ENCODE assay signal across 8 cellular contexts in genomic region chr1:200409203-200409760, GRCh38. TPM values are rescaled to one million over a fixed set of nuclear protein-coding genes. Genes with fewer than 3 reads are reported as not detected.
A peak's percentile ranks its signal among the peaks of the same experiment; 100 is the strongest.
DNase-seq lines count a peak whose midpoint lies in the region; ATAC-seq and TF ChIP-seq lines count a peak whose summit lies in the region.

No MANE protein-coding gene starts in this region.

- TF ChIP-seq CTCF in progenitor cell of endocrine pancreas (IDR thresholded peaks at IDR 0.05; ENCODE audit: unreplicated experiment) = no peak

- peaks cover 60% of the 10 kb centered on the region for H3K4me1 Mint-ChIP-seq in progenitor cell of endocrine pancreas (ENCODE audit: low read depth)

- H3K4me2 ChIP-seq in Karpas-422 (ENCODE audit: low read depth, low read length, poor library complexity, severe bottlenecking) = peak overlapping the region; percentile 79

- H2AFZ ChIP-seq in Karpas-422 (ENCODE audit: low read length) = peak overlapping the region; percentile 85; the same call in 1 of the 2 replicates

- peaks cover 53% of the 10 kb centered on the region for H3K79me2 ChIP-seq in Karpas-422 (ENCODE audit: low read length)

- peak; percentile 29 for ATAC-seq in GM21447 (IDR thresholded peaks at IDR 0.05; ENCODE audit: unreplicated experiment)

- H3K27ac Mint-ChIP-seq in progenitor cell of endocrine pancreas = peak overlapping the region; percentile 95

- H3K27ac ChIP-seq in Karpas-422 (ENCODE audit: low read length) = peak overlapping the region; percentile 58

- no peaks in the 10 kb centered on the region for H3K9me2 ChIP-seq in Karpas-422 (replicated peaks; ENCODE audit: insufficient read depth, low read length)

- H3K9me3 Mint-ChIP-seq in progenitor cell of endocrine pancreas (ENCODE audit: low read depth) = no peaks in the 10 kb centered on the region

- no peaks in the 10 kb centered on the region for H3K27me3 Mint-ChIP-seq in progenitor cell of endocrine pancreas

- peaks cover 42% of the 10 kb centered on the region for H3K36me3 ChIP-seq in Karpas-422 (ENCODE audit: insufficient read depth, low read length)

- H4K20me1 ChIP-seq in Karpas-422 (ENCODE audit: insufficient read depth, low read depth, low read length) = peaks cover 18% of the 10 kb centered on the region; the same call in 1 of the 2 replicates

- no peaks in the 10 kb centered on the region for H3K9me3 ChIP-seq in Karpas-422 (ENCODE audit: low read length)

- peaks cover 48% of the 10 kb centered on the region for H3K4me1 ChIP-seq in Karpas-422 (ENCODE audit: low read length)

- no peaks in the 10 kb centered on the region for H3K27me3 ChIP-seq in Karpas-422 (ENCODE audit: low read length)

- peaks cover 32% of the 10 kb centered on the region for H3K36me3 Mint-ChIP-seq in progenitor cell of endocrine pancreas (ENCODE audit: insufficient read depth)

- peak overlapping the region; percentile 97 for H3K4me3 ChIP-seq in Karpas-422 (ENCODE audit: low read length)

- DNase-seq in COLO668 (lab: John Stamatoyannopoulos, UW; ENCODE audit: unreplicated experiment) = peak; percentile 61
- peak; percentile 60 for DNase-seq in Karpas-422
- peak; percentile 20 for DNase-seq in activated T-helper 9 cell treated with anti-CD3 and anti-CD28 coated beads, Interleukin-2, amount 50 U/mL, for 16 hours (ENCODE audit: low read depth)
- peak in 31 of 42 donors; percentile 5 to 68 (median 37) for DNase-seq in head of caudate nucleus
- DNase-seq in progenitor cell of endocrine pancreas (ENCODE audit: low spot score, unreplicated experiment) = peak; percentile 18
- DNase-seq in NCI-H2029 treated with DMSO at 0.1 percent for 48 hours (lab: John Stamatoyannopoulos, UW) = no peak
- DNase-seq in NCI-H2107 treated with DMSO at 0.1 percent for 48 hours (lab: John Stamatoyannopoulos, UW; ENCODE audit: unreplicated experiment) = no peak

- H3K4me3 Mint-ChIP-seq in progenitor cell of endocrine pancreas (ENCODE audit: low read depth) = peak overlapping the region; percentile 98

- H3K9ac ChIP-seq in Karpas-422 (ENCODE audit: low read length) = peak overlapping the region; percentile 96

- intact Hi-C loops in head of caudate nucleus (cut with DNase I) = loop anchor here (5.0 kb wide), 1 partner anchor 107 kb away; no protein-coding TSS in a partner anchor

RNA-seq across cellular contexts. Expression of gene ZNF281, which starts 0.6 kb away (rescaled TPM):
- total RNA-seq in Karpas-422 (2014; rRNA removed; shearing (Covaris generic); ENCODE audit: low replicate concordance) = 21.7 and 31.1 TPM in 2 replicates
- total RNA-seq in progenitor cell of endocrine pancreas = 34.2 and 35.0 TPM in 2 replicates

Comparison
In these comparisons a context has a peak if more than half of its experiments do, and no peak if none do; other contexts are left out.
1. DNase-seq: peak in COLO668 (single experiment), Karpas-422 (single experiment), activated T-helper 9 cell treated with anti-CD3 and anti-CD28 coated beads, Interleukin-2, amount 50 U/mL, for 16 hours (single experiment), head of caudate nucleus (31 of 42) and progenitor cell of endocrine pancreas (single experiment); none in NCI-H2029 treated with DMSO at 0.1 percent for 48 hours (single experiment) and NCI-H2107 treated with DMSO at 0.1 percent for 48 hours (single experiment).